ENCODE assay signal across 19 cellular contexts in genomic region chr1:198261886-198262285, GRCh38.
DNase-seq lines count a peak whose midpoint lies in the region; ATAC-seq and FAIRE-seq lines count a peak whose summit lies in the region.
"Had no signal": no experiment of that assay in that cellular context is flagged by ENCODE, and none has a peak within 500 bp of the region (broad histone marks: within the 10 kb centered on the region; RNA-seq: fewer than 3 reads in every experiment).

No MANE protein-coding gene starts in this region.

- no peaks in the 10 kb centered on the region; the same call in 1 of the 2 replicates for H3K27me3 ChIP-seq in H7 (ENCODE audit: control insufficient read depth, insufficient read depth, low read length)

- FAIRE-seq in GM19239 (lab: Jason Lieb, UNC) (peak; percentile 21), RCC 7860 (lab: Jason Lieb, UNC) (peak; percentile 91)
- FAIRE-seq: GM12878, GM18507, HepG2, HTR-8/SVneo had no signal

- peaks cover 8% of the 10 kb centered on the region for H3K36me3 Mint-ChIP-seq in activated naive CD8-positive, alpha-beta T cell
- H3K36me3 Mint-ChIP-seq in activated naive CD8-positive, alpha-beta T cell treated with anti-CD3 and anti-CD28 coated beads, Interleukin-2, amount 50 U/mL, for 24 hours (ENCODE audit: low read depth) = peaks cover 5% of the 10 kb centered on the region

- H3K9me3 Mint-ChIP-seq in activated naive CD8-positive, alpha-beta T cell (ENCODE audit: low read depth) = no peaks in the 10 kb centered on the region
- peaks cover 4% of the 10 kb centered on the region for H3K9me3 Mint-ChIP-seq in activated naive CD8-positive, alpha-beta T cell treated with anti-CD3 and anti-CD28 coated beads, Interleukin-2, amount 50 U/mL, for 24 hours
- H3K9me3 Mint-ChIP-seq: CD4-positive, alpha-beta T cell had no signal

- DNase-seq in activated naive CD8-positive, alpha-beta T cell treated with anti-CD3 and anti-CD28 coated beads, Interleukin-2, amount 50 U/mL, for 24 hours = no peak
- DNase-seq in GM19239 (ENCODE audit: insufficient read length, low spot score) (no peak), RCC 7860 (ENCODE audit: low spot score) (peak; percentile 69), kidney tubule cell (ENCODE audit: low spot score) (peak; percentile 74), H7 (no peak), KBM-7 (no peak)
- DNase-seq: ACHN; C1 segment of cervical spinal cord; Calu3; CD4-positive, alpha-beta T cell; DMS79; GOT3 had no signal

- no peak for ATAC-seq in activated naive CD8-positive, alpha-beta T cell treated with anti-CD3 and anti-CD28 coated beads, Interleukin-2, amount 50 U/mL, for 24 hours
- ATAC-seq: GM12878, HepG2 had no signal

- H3K27me3 Mint-ChIP-seq in activated naive CD8-positive, alpha-beta T cell = no peaks in the 10 kb centered on the region
- H3K27me3 Mint-ChIP-seq in activated naive CD8-positive, alpha-beta T cell treated with anti-CD3 and anti-CD28 coated beads, Interleukin-2, amount 50 U/mL, for 24 hours = no peaks in the 10 kb centered on the region
- H3K27me3 Mint-ChIP-seq: B cell; CD4-positive, alpha-beta T cell had no signal

- H3K4me3 Mint-ChIP-seq in activated naive CD8-positive, alpha-beta T cell = no peak overlapping the region
- no peak overlapping the region for H3K4me3 Mint-ChIP-seq in activated naive CD8-positive, alpha-beta T cell treated with anti-CD3 and anti-CD28 coated beads, Interleukin-2, amount 50 U/mL, for 24 hours
- H3K4me3 Mint-ChIP-seq: B cell; CD4-positive, alpha-beta T cell had no signal

- peaks cover 46% of the 10 kb centered on the region for H3K4me1 Mint-ChIP-seq in activated naive CD8-positive, alpha-beta T cell (ENCODE audit: low read depth)
- H3K4me1 Mint-ChIP-seq in activated naive CD8-positive, alpha-beta T cell treated with anti-CD3 and anti-CD28 coated beads, Interleukin-2, amount 50 U/mL, for 24 hours = peaks cover 54% of the 10 kb centered on the region

- H3K27ac Mint-ChIP-seq in activated naive CD8-positive, alpha-beta T cell = peak overlapping the region; percentile 12
- H3K27ac Mint-ChIP-seq in activated naive CD8-positive, alpha-beta T cell treated with anti-CD3 and anti-CD28 coated beads, Interleukin-2, amount 50 U/mL, for 24 hours = no peak overlapping the region
- H3K27ac Mint-ChIP-seq: B cell; CD4-positive, alpha-beta T cell had no signal

- no peaks in the 10 kb centered on the region for H3K36me3 ChIP-seq in H7 (replicated peaks; ENCODE audit: control insufficient read depth, insufficient read depth, low read length)
- H3K36me3 ChIP-seq: HAP-1 had no signal

- H3K4me3 ChIP-seq in H7 (ENCODE audit: insufficient read depth, low read depth, low read length) = no peak overlapping the region
- H3K4me3 ChIP-seq: GM12878, HAP-1 had no signal

- in situ Hi-C loops in KBM-7 (cut with MboI; ENCODE audit: low pct_unique_long_range_greater_than_20kb, low sequenced_read_pairs) = no loop called here

Comparison
In these comparisons a context has a peak if more than half of its experiments do, and no peak if none do; other contexts are left out.
1. DNase-seq: peak in RCC 7860 (single experiment) and kidney tubule cell (single experiment); none in activated naive CD8-positive, alpha-beta T cell treated with anti-CD3 and anti-CD28 coated beads, Interleukin-2, amount 50 U/mL, for 24 hours (single experiment), GM19239 (single experiment), H7 (single experiment) and KBM-7 (single experiment).